In genomic region chr1:153678519-153679336, GRCh38 we compare ENCODE assay signal across 1 cellular context.
TF ChIP-seq lines count a peak whose summit lies in the region.

Gene NPR1 (plus strand): TSS chr1:153678688. CDS start chr1:153679109, 421 bp downstream.

TF ChIP-seq in WTC11, 78 proteins besides CTCF, POLR2A, EP300 and RAD21 (continued from another document and continues in another):
- TF ChIP-seq, protein P1, sequence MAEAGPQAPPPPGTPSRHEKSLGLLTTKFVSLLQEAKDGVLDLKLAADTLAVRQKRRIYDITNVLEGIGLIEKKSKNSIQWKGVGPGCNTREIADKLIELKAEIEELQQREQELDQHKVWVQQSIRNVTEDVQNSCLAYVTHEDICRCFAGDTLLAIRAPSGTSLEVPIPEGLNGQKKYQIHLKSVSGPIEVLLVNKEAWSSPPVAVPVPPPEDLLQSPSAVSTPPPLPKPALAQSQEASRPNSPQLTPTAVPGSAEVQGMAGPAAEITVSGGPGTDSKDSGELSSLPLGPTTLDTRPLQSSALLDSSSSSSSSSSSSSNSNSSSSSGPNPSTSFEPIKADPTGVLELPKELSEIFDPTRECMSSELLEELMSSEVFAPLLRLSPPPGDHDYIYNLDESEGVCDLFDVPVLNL (CRISPR knock-in tag; IDR thresholded peaks at IDR 0.05; ENCODE audit: borderline replicate concordance, low read depth), result no peak
- TF ChIP-seq ZNF121 (CRISPR knock-in tag; IDR thresholded peaks at IDR 0.05) (no peak), SMAD3 (CRISPR knock-in tag; IDR thresholded peaks at IDR 0.05; ENCODE audit: borderline replicate concordance) (no peak), ZNF425 (CRISPR knock-in tag; conservative IDR thresholded peaks at IDR 0.05) (no peak), ERG (CRISPR knock-in tag; IDR thresholded peaks at IDR 0.05) (no peak), ATF2 (CRISPR knock-in tag; IDR thresholded peaks at IDR 0.05; ENCODE audit: borderline replicate concordance, low read depth) (no peak), PREB (CRISPR knock-in tag; IDR thresholded peaks at IDR 0.05; ENCODE audit: borderline replicate concordance) (no peak), NR2C2 (CRISPR knock-in tag; IDR thresholded peaks at IDR 0.05) (no peak), ZNF416 (CRISPR knock-in tag; IDR thresholded peaks at IDR 0.05) (no peak), ZNF232 (CRISPR knock-in tag; IDR thresholded peaks at IDR 0.05) (no peak), PRRX2 (CRISPR knock-in tag; IDR thresholded peaks at IDR 0.05) (no peak), MAX (CRISPR knock-in tag; IDR thresholded peaks at IDR 0.05) (peak; percentile 65), PRDM15 (CRISPR knock-in tag; IDR thresholded peaks at IDR 0.05) (no peak; the same call in 1 of the 2 replicates), ZNF317 (CRISPR knock-in tag; IDR thresholded peaks at IDR 0.05; ENCODE audit: borderline replicate concordance, low read depth) (no peak), ZNF512 (CRISPR knock-in tag; IDR thresholded peaks at IDR 0.05; ENCODE audit: borderline replicate concordance) (no peak), TEAD4 (CRISPR knock-in tag; IDR thresholded peaks at IDR 0.05) (peak; percentile 66; the same call in 1 of the 2 replicates), ZSCAN18 (CRISPR knock-in tag; IDR thresholded peaks at IDR 0.05) (no peak), NR1H2 (CRISPR knock-in tag; IDR thresholded peaks at IDR 0.05) (no peak), ZNF532 (CRISPR knock-in tag; IDR thresholded peaks at IDR 0.05; ENCODE audit: borderline replicate concordance) (no peak), SOX15 (CRISPR knock-in tag; IDR thresholded peaks at IDR 0.05) (no peak), ESRRA (CRISPR knock-in tag; IDR thresholded peaks at IDR 0.05; ENCODE audit: borderline replicate concordance) (no peak), MXD4 (CRISPR knock-in tag; IDR thresholded peaks at IDR 0.05; ENCODE audit: borderline replicate concordance) (no peak), ZNF263 (CRISPR knock-in tag; IDR thresholded peaks at IDR 0.05; ENCODE audit: low read depth) (no peak), TCF7 (CRISPR knock-in tag; IDR thresholded peaks at IDR 0.05; ENCODE audit: low read depth) (peak; percentile 25; the same call in 1 of the 2 replicates), ETV6 (CRISPR knock-in tag; IDR thresholded peaks at IDR 0.05) (0 out of 2 replicates have a peak, but pooled peaks have one; percentile 14), GRHL2 (CRISPR knock-in tag; IDR thresholded peaks at IDR 0.05; ENCODE audit: insufficient replicate concordance, severe bottlenecking) (no peak), SP1 (CRISPR knock-in tag; conservative IDR thresholded peaks at IDR 0.05) (no peak)
- TF ChIP-seq, protein P2, sequence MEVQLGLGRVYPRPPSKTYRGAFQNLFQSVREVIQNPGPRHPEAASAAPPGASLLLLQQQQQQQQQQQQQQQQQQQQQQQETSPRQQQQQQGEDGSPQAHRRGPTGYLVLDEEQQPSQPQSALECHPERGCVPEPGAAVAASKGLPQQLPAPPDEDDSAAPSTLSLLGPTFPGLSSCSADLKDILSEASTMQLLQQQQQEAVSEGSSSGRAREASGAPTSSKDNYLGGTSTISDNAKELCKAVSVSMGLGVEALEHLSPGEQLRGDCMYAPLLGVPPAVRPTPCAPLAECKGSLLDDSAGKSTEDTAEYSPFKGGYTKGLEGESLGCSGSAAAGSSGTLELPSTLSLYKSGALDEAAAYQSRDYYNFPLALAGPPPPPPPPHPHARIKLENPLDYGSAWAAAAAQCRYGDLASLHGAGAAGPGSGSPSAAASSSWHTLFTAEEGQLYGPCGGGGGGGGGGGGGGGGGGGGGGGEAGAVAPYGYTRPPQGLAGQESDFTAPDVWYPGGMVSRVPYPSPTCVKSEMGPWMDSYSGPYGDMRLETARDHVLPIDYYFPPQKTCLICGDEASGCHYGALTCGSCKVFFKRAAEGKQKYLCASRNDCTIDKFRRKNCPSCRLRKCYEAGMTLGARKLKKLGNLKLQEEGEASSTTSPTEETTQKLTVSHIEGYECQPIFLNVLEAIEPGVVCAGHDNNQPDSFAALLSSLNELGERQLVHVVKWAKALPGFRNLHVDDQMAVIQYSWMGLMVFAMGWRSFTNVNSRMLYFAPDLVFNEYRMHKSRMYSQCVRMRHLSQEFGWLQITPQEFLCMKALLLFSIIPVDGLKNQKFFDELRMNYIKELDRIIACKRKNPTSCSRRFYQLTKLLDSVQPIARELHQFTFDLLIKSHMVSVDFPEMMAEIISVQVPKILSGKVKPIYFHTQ (CRISPR knock-in tag; IDR thresholded peaks at IDR 0.05), result no peak
